ENCODE assay signal across 25 cellular contexts in genomic region chr6:111428803-111429202, GRCh38. TPM values are rescaled to one million over a fixed set of nuclear protein-coding genes. Genes with fewer than 3 reads are reported as not detected.
DNase-seq lines count a peak whose midpoint lies in the region; ATAC-seq, FAIRE-seq and TF ChIP-seq lines count a peak whose summit lies in the region.
"Had no signal": no experiment of that assay in that cellular context is flagged by ENCODE, and none has a peak within 500 bp of the region (broad histone marks: within the 10 kb centered on the region; RNA-seq: fewer than 3 reads in every experiment).

No MANE protein-coding gene starts in this region.

- H3K9me3 Mint-ChIP-seq in MCF 10A (ENCODE audit: unreplicated experiment), result peaks cover 30% of the 10 kb centered on the region

- no peaks in the 10 kb centered on the region for H4K20me1 ChIP-seq in mammary epithelial cell (ENCODE audit: insufficient read depth, low read length)
- no peaks in the 10 kb centered on the region for H4K20me1 ChIP-seq in GM12878 (ENCODE audit: control insufficient read depth, insufficient read depth)

- intact Hi-C loops in mammary epithelial cell (cut with micrococcal nuclease), result no loop called here
- intact Hi-C loops in MCF 10A (cut with micrococcal nuclease), result no loop called here
- intact Hi-C loops in GM12878 (cut with micrococcal nuclease; ENCODE audit: unreplicated experiment), result loop anchor here (5.0 kb wide), 1 partner anchor 48 kb away; no protein-coding TSS in a partner anchor
- intact Hi-C loops in vagina (cut with DNase I), result no loop called here
- intact Hi-C loops in left ventricle myocardium superior (cut with micrococcal nuclease), result no loop called here

- peaks cover 29% of the 10 kb centered on the region for H3K4me1 ChIP-seq in mammary epithelial cell (ENCODE audit: insufficient read depth, low read length)
- H3K4me1 ChIP-seq in GM12878 (ENCODE audit: control insufficient read depth, insufficient read depth, low read length), result peaks cover 16% of the 10 kb centered on the region
- peaks cover 24% of the 10 kb centered on the region for H3K4me1 ChIP-seq in vagina

- ATAC-seq in GM12878 (no peak), left ventricle myocardium superior (no peak)
- ATAC-seq: Right ventricle myocardium inferior had no signal

- H2AFZ ChIP-seq in mammary epithelial cell (ENCODE audit: low read depth, low read length) (no peak overlapping the region), GM12878 (ENCODE audit: control insufficient read depth, low read depth, low read length) (no peak overlapping the region)

- no peak for TF ChIP-seq RAD21 in GM12878 (IDR thresholded peaks at IDR 0.05; ENCODE audit: insufficient read depth, low read depth, low read length)

- no peaks in the 10 kb centered on the region for H3K27me3 Mint-ChIP-seq in MCF 10A (ENCODE audit: insufficient read depth, unreplicated experiment)
- H3K27me3 Mint-ChIP-seq: CD4-positive, CD25-positive, alpha-beta regulatory T cell had no signal

- dilution Hi-C loops in mammary epithelial cell (cut with HindIII; ENCODE audit: low sequenced_read_pairs), result no loop called here

- H3K36me3 ChIP-seq in mammary epithelial cell (ENCODE audit: insufficient read depth, low read length), result no peaks in the 10 kb centered on the region
- peaks cover 0 to 4% of the 10 kb centered on the region in 2 experiments; a peak in 2 of 4 replicates for H3K36me3 ChIP-seq in GM12878 (ENCODE audit: control insufficient read depth in 2 of 2, insufficient read depth in 2 of 2, low read length in 1 of 2)
- H3K36me3 ChIP-seq in vagina, result peaks cover 0 to 4% of the 10 kb centered on the region in 2 donors

- CTCF ChIA-PET in mammary epithelial cell (lab: Charles Lee; ENCODE audit: low non-redundant PET) (no interaction called here), MCF 10A (lab: Yijun Ruan, JAX) (interaction anchor here (0.8 kb wide), 1 partner anchor 122 kb away, joined by 3 read pairs; no protein-coding TSS in a partner anchor), GM12878 (lab: Yijun Ruan, JAX) (interaction anchor here (1.0 to 1.1 kb wide), 2 partner anchors 18 to 35 kb away, joined by 3 to 5 read pairs; no protein-coding TSS in a partner anchor)

- DNase-seq in mammary epithelial cell (no peak), MCF 10A (ENCODE audit: unreplicated experiment) (no peak), OCI-M1 (lab: John Stamatoyannopoulos, UW) (peak; percentile 27), GM12878 (ENCODE audit: low read depth, low spot score) (no peak), vagina (ENCODE audit: extremely low spot score in 2 of 2) (no peak), left ventricle myocardium superior (no peak), NAMALWA (ENCODE audit: low spot score) (no peak)
- DNase-seq: CD4-positive, CD25-positive, alpha-beta regulatory T cell; COR-L47; DND-41; GOT3; HCEC 1CT; NCI-H1092; NCI-H1436; NCI-H1930; NCI-H2171; NCI-H345; NCI-H524; NCI-H82 had no signal

- SMC1A ChIA-PET in GM12878 (lab: Charles Lee; ENCODE audit: uncharacterized antibody, unreplicated experiment), result interaction anchor here (0.8 to 3.0 kb wide), 5 partner anchors 20 to 63 kb away, joined by 4 to 11 read pairs (median 5); no protein-coding TSS in a partner anchor

- H3K27me3 ChIP-seq in mammary epithelial cell (ENCODE audit: insufficient read depth, low read length) (no peaks in the 10 kb centered on the region), GM12878 (replicated peaks in 1 of 2; ENCODE audit: control insufficient read depth in 2 of 2, insufficient read depth in 2 of 2, low read length in 1 of 2) (no peaks in the 10 kb centered on the region), vagina (no peaks in the 10 kb centered on the region)
- H3K27me3 ChIP-seq: SJSA1 had no signal

- H3K27ac ChIP-seq in mammary epithelial cell (ENCODE audit: insufficient read depth, low read depth, low read length), result peak overlapping the region; percentile 5
- H3K27ac ChIP-seq in GM12878 (ENCODE audit: control insufficient read depth, insufficient read depth), result no peak overlapping the region
- H3K27ac ChIP-seq in vagina, result no peak overlapping the region
- H3K27ac ChIP-seq: HL-60, KMS-11, SJSA1 had no signal

- no peak overlapping the region for H3K4me3 Mint-ChIP-seq in MCF 10A (ENCODE audit: unreplicated experiment)
- H3K4me3 Mint-ChIP-seq: CD4-positive, CD25-positive, alpha-beta regulatory T cell had no signal

- no TSS peak for BruUV-seq in mammary epithelial cell (replicated peaks; lab: Mats Ljungman, UMichigan)
- no TSS peak for BruUV-seq in MCF 10A (replicated peaks; lab: Mats Ljungman, UMichigan)
- BruUV-seq in GM12878 (replicated peaks; lab: Mats Ljungman, UMichigan), result no TSS peak

- TF ChIP-seq EP300 in GM12878 (IDR thresholded peaks at IDR 0.05; ENCODE audit: borderline replicate concordance in 1 of 2, control insufficient read depth in 1 of 2, low read depth in 2 of 2, low read length in 2 of 2), result no peak

- in situ Hi-C loops in mammary epithelial cell (cut with MboI; ENCODE audit: low sequenced_read_pairs in 2 of 2) (no loop called here), GM12878 (cut with MboI) (no loop called here)

- no peak for FAIRE-seq in GM12878 (lab: Jason Lieb, UNC)
- FAIRE-seq: GM12891, RCC 7860 had no signal

- no peak for TF ChIP-seq CTCF in mammary epithelial cell (conservative IDR thresholded peaks at IDR 0.05 in 1 of 2, IDR thresholded peaks at IDR 0.05 in 1 of 2; ENCODE audit: extremely low read depth in 1 of 2, insufficient read depth in 1 of 2, low read depth in 1 of 2, low read length in 2 of 2)
- no peak for TF ChIP-seq CTCF in MCF 10A (IDR thresholded peaks at IDR 0.05; ENCODE audit: unreplicated experiment)
- no peak for TF ChIP-seq CTCF in GM12878 (IDR thresholded peaks at IDR 0.05 in 2 of 3, conservative IDR thresholded peaks at IDR 0.05 in 1 of 3; ENCODE audit: control insufficient read depth in 2 of 3, extremely low read depth in 1 of 3, insufficient read depth in 1 of 3, low read depth in 3 of 3, low read length in 3 of 3)
- no peak for TF ChIP-seq CTCF in vagina (IDR thresholded peaks at IDR 0.05)

- peaks cover 34% of the 10 kb centered on the region for H3K4me1 Mint-ChIP-seq in MCF 10A (ENCODE audit: insufficient read depth, unreplicated experiment)

- H3K4me2 ChIP-seq in mammary epithelial cell (ENCODE audit: insufficient read depth, low read depth, low read length) (no peak overlapping the region), GM12878 (ENCODE audit: control insufficient read depth, insufficient read depth) (no peak overlapping the region)

- H3K36me3 Mint-ChIP-seq in MCF 10A (ENCODE audit: insufficient read depth, unreplicated experiment), result peaks cover 14% of the 10 kb centered on the region

- H3K4me3 ChIP-seq in mammary epithelial cell (replicated peaks in 1 of 3; ENCODE audit: insufficient read depth in 1 of 3, low read depth in 2 of 3, low read length in 3 of 3), result no peak overlapping the region
- H3K4me3 ChIP-seq in GM12878, result no peak overlapping the region
- H3K4me3 ChIP-seq in vagina, result no peak overlapping the region
- H3K4me3 ChIP-seq: SJSA1 had no signal

- TF ChIP-seq POLR2A in GM12878 (IDR thresholded peaks at IDR 0.05; ENCODE audit: low read depth, low read length) (no peak), vagina (IDR thresholded peaks at IDR 0.05) (no peak)

- no peak overlapping the region for H3K27ac Mint-ChIP-seq in MCF 10A (ENCODE audit: low read depth, unreplicated experiment)

- RAD21 ChIA-PET in GM12878 (lab: Charles Lee; ENCODE audit: unreplicated experiment), result interaction anchor here (1.1 kb wide), 1 partner anchor 22 kb away, joined by 3 read pairs; no protein-coding TSS in a partner anchor

- H3K9ac ChIP-seq in mammary epithelial cell (ENCODE audit: insufficient read depth, low read length) (no peak overlapping the region), GM12878 (ENCODE audit: control insufficient read depth, insufficient read depth, low read length) (no peak overlapping the region)
- H3K9ac ChIP-seq: KMS-11 had no signal

- POLR2A ChIA-PET in MCF 10A (lab: Yijun Ruan, JAX), result interaction anchor here (0.6 to 0.7 kb wide), 2 partner anchors 13 to 16 kb away, joined by 3 read pairs; no protein-coding TSS in a partner anchor
- POLR2A ChIA-PET in GM12878 (lab: Charles Lee), result no interaction called here

- 82% methylated on average over 1 of the region's 1 CpG for WGBS in mammary epithelial cell (ENCODE audit: low coverage, missing lambda C conversion rate)
- 97% methylated on average over 1 of the region's 1 CpG for WGBS in GM12878 (ENCODE audit: insufficient coverage, insufficient replicate concordance, low lambda C conversion rate, missing lambda C conversion rate)

- no peaks in the 10 kb centered on the region for H3K9me3 ChIP-seq in mammary epithelial cell (replicated peaks; ENCODE audit: insufficient read depth, low read length)
- peaks cover 25% of the 10 kb centered on the region for H3K9me3 ChIP-seq in GM12878 (replicated peaks; ENCODE audit: control insufficient read depth, insufficient read depth, low read length)
- H3K9me3 ChIP-seq in vagina, result no peaks in the 10 kb centered on the region
- H3K9me3 ChIP-seq: SJSA1 had no signal

- H3K79me2 ChIP-seq in mammary epithelial cell (ENCODE audit: insufficient read depth, low read length), result peaks cover 87% of the 10 kb centered on the region
- peaks cover 77% of the 10 kb centered on the region for H3K79me2 ChIP-seq in GM12878 (ENCODE audit: control insufficient read depth, insufficient read depth, low read length)

RNA-seq across cellular contexts. Expression of gene REV3L, which starts 54.2 kb away (rescaled TPM):
- total RNA-seq in mammary epithelial cell (10 to 100 TPM; 16.7 to 32.8 TPM), MCF 10A (2022) (23.0 and 31.2 TPM in 2 replicates), GM12878 (2014; rRNA removed) (24.9 and 32.5 TPM in 2 replicates), GM12878 (2014; rRNA removed; fragmentation: Illumina TruSeq; extraction: Trizol) (29.3 and 30.1 TPM in 2 replicates), GM12878 (2021) (18.9 and 20.4 TPM in 2 replicates), vagina (33.9 TPM), left ventricle myocardium superior (12.8 TPM)
- polyA plus RNA-seq in mammary epithelial cell (6.1 TPM), GM12878 (2011; rRNA removed) (33.6 and 46.9 TPM in 2 replicates), GM12878 (2014; fragmentation: Illumina TruSeq; extraction: Trizol) (22.2 and 24.2 TPM in 2 replicates), GM12878 (2014; fragmentation: Nextera tagmentation; extraction: Ambion mirVana) (1 to 10 TPM; 7.6 to 8.6 TPM), GM12878 (2014; rRNA removed) (13.6 and 17.9 TPM in 2 replicates), GM12878 (2016; fragmentation: Nextera tagmentation; extraction: Ambion mirVana) (10 to 100 TPM; 20.9 to 22.5 TPM)
- 36.3 TPM for polyA minus RNA-seq in mammary epithelial cell
- total RNA-seq in GM12878 (2013; cell fraction: nucleolus; rRNA removed), result 133 and 149 TPM in 2 replicates
- 6.9 TPM for polyA plus RNA-seq in GM12878 (2011; ENCODE audit: low read depth)
- 12.9 and 13.8 TPM in 2 replicates for polyA plus RNA-seq in GM12878 (2011; cell fraction: cytosol; rRNA removed)
- polyA plus RNA-seq in GM12878 (2011; cell fraction: nucleus; rRNA removed), result 24.7 and 30.4 TPM in 2 replicates
- polyA plus RNA-seq in GM12878 (2012), result 8.3 and 11.5 TPM in 2 replicates
- 43.9 and 57.9 TPM in 2 replicates for polyA minus RNA-seq in GM12878 (2011; rRNA and poly(A)+ RNA removed)
- 21.4 and 26.6 TPM in 2 replicates for polyA minus RNA-seq in GM12878 (2011; cell fraction: cytosol; rRNA and poly(A)+ RNA removed)
- 42.3 and 68.2 TPM in 2 replicates for polyA minus RNA-seq in GM12878 (2011; cell fraction: nucleus; rRNA and poly(A)+ RNA removed)
